In the genomic region with DNA sequence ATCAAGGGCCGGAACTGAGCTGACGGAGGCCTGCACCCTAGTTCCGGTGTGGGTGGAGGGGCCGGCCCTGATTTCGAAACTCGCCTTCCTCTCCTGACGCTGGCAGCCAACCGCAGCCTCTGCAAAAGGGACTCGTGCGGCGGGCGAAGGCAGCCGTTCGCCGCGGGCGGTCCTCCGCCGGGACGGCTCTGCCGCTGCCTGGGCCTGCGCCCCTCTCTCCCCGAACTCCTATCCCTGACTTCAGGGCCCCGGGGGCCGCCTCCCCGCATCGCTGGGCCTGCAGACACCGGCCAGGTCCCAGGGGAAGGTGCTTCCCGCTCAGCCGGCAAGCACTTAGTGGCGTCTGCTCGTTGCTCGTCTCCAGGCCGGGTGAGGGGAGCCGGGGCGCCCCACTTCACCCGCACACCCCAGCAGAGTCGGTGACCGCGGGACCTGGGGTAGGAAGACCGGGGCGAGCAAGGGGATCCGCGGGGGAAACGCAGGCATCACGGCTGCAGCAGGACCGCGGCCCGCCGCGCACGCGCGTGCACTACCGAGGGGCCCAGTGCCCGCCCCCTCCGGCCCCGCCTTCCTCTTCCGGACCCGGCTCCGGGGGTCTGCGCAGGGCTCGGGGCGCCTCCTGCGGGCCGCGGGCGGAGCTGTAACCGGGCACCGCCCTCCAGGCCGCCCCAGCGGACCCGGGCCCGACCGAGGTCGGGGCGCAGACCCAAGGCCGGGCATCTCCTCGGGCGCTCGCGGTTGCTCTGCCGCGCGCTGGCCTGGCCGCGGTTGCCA, we compare ENCODE assay signal across 8 cellular contexts. TPM values are rescaled to one million over a fixed set of nuclear protein-coding genes. Genes with fewer than 3 reads are reported as not detected.
DNase-seq lines count a peak whose midpoint lies in the region; ATAC-seq and TF ChIP-seq lines count a peak whose summit lies in the region.

No MANE protein-coding gene starts in this region.

- H3K36me3 ChIP-seq in ascending aorta: peaks cover 30 to 44% of the 10 kb centered on the region in 2 donors
- H3K36me3 ChIP-seq in hepatocyte (replicated peaks; ENCODE audit: insufficient read depth, low read depth): no peaks in the 10 kb centered on the region

- H3K36me3 Mint-ChIP-seq in T-helper 17 cell (ENCODE audit: low read depth): no peaks in the 10 kb centered on the region

- TF ChIP-seq CTCF in ascending aorta (IDR thresholded peaks at IDR 0.05) (peak in 2 of 3 experiments; percentile 24 to 44), hepatocyte (IDR thresholded peaks at IDR 0.05; ENCODE audit: poor library complexity) (peak; percentile 41)

- H3K4me1 ChIP-seq in ascending aorta (peaks cover 14 to 38% of the 10 kb centered on the region in 2 donors), hepatocyte (ENCODE audit: insufficient read depth) (peaks cover 24% of the 10 kb centered on the region)

- H3K27ac ChIP-seq in ascending aorta: peak overlapping the region; percentile 91 to 98
- peak overlapping the region; percentile 99 for H3K27ac ChIP-seq in hepatocyte

- peak overlapping the region; percentile 97 for H3K4me2 ChIP-seq in hepatocyte

- peak overlapping the region; percentile 76 to 87 for H3K4me3 ChIP-seq in ascending aorta
- H3K4me3 ChIP-seq in hepatocyte: peak overlapping the region; percentile 95

- H3K27ac Mint-ChIP-seq in T-helper 17 cell: peak overlapping the region; percentile 100

- H3K27me3 ChIP-seq in ascending aorta: no peaks in the 10 kb centered on the region
- H3K27me3 ChIP-seq in hepatocyte: no peaks in the 10 kb centered on the region

- H3K27me3 Mint-ChIP-seq in T-helper 17 cell: no peaks in the 10 kb centered on the region

- H4K20me1 ChIP-seq in hepatocyte (ENCODE audit: insufficient read depth, poor library complexity, severe bottlenecking): no peaks in the 10 kb centered on the region

- TF ChIP-seq POLR2A in GM15510 (IDR thresholded peaks at IDR 0.05; ENCODE audit: borderline replicate concordance, extremely low read depth, insufficient read length): peak; percentile 86

- ATAC-seq in HG02840 (IDR thresholded peaks at IDR 0.05; ENCODE audit: low FRiP score, unreplicated experiment) (peak; percentile 68), T-helper 17 cell (peak; percentile 74)

- H3K9me3 ChIP-seq in T-helper 17 cell (ENCODE audit: control insufficient read depth, low read length, poor library complexity, severe bottlenecking) (no peaks in the 10 kb centered on the region), ascending aorta (no peaks in the 10 kb centered on the region), hepatocyte (ENCODE audit: low read depth) (no peaks in the 10 kb centered on the region)

- H3K4me1 Mint-ChIP-seq in T-helper 17 cell: peaks cover 50% of the 10 kb centered on the region

- H3K79me2 ChIP-seq in hepatocyte: peaks cover 22% of the 10 kb centered on the region

- H3K9me2 ChIP-seq in hepatocyte (replicated peaks; ENCODE audit: insufficient read depth): no peaks in the 10 kb centered on the region

- peak overlapping the region; percentile 94 for H3K4me3 Mint-ChIP-seq in T-helper 17 cell

- intact Hi-C loops in ascending aorta (cut with DNase I): loop anchor here (1.0 to 2.0 kb wide), 5 partner anchors 11 to 48 kb away; partner anchors contain the start of genes GRK2 and SSH3

- under 1% methylated on average over 41 of the region's 87 CpGs for WGBS in hepatocyte (ENCODE audit: low lambda C conversion rate, missing lambda C conversion rate)

- peak overlapping the region; percentile 79 for H2AFZ ChIP-seq in hepatocyte

- DNase-seq in NCI-H146 (lab: John Stamatoyannopoulos, UW): peak; percentile 95
- DNase-seq in T-helper 17 cell: peak; percentile 79 to 89 (median 85)
- DNase-seq in ascending aorta (ENCODE audit: low spot score in 2 of 2): peak; percentile 65 to 95
- peak; percentile 95 for DNase-seq in hepatocyte (ENCODE audit: low spot score)
- DNase-seq in retina: peak; percentile 94
- DNase-seq in cortex of kidney (lab: John Stamatoyannopoulos, UW): no peak

RNA-seq across cellular contexts. Expression of gene ANKRD13D, which starts 0.5 kb away (rescaled TPM):
- total RNA-seq in T-helper 17 cell: 100 to 1,000 TPM; 174 to 220 TPM
- total RNA-seq in ascending aorta: 54.7 TPM
- total RNA-seq in hepatocyte: 22.1 and 25.3 TPM in 2 replicates
- polyA plus RNA-seq in hepatocyte: 43.9 and 49.5 TPM in 2 replicates

RNA-seq across cellular contexts. Expression of gene SSH3, which starts 14.7 kb away (rescaled TPM):
- total RNA-seq in T-helper 17 cell (10 to 100 TPM; 12.8 to 17.8 TPM), ascending aorta (30.9 TPM), hepatocyte (27.7 and 29.7 TPM in 2 replicates)
- 49.5 and 66.4 TPM in 2 replicates for polyA plus RNA-seq in hepatocyte

RNA-seq across cellular contexts. Expression of gene GRK2, which starts 22.4 kb away (rescaled TPM):
- total RNA-seq in T-helper 17 cell (100 to 1,000 TPM; 264 to 276 TPM), ascending aorta (65.3 TPM), hepatocyte (41.4 and 57.3 TPM in 2 replicates)
- 59.6 and 64.1 TPM in 2 replicates for polyA plus RNA-seq in hepatocyte
